Comparison of ENCODE assay signal across 13 cellular contexts in the genomic region with DNA sequence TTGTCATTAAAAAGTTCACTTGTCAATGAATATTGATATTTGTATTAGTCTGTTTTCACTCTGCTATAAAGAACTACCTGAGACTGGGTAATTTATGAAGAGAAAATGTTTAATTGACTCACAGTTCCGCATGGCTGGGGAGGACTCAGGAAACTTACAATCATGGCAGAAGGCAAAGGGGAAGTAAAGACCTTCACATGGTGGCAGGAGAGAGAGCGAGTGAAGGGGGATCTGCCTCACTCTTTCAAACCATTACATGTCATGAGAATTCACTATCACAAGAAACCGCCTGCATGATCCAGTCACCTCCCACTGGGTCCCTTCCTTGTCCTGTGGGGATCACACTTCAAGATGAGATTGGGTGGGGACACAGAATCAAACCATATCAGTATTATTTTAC. TPM values are rescaled to one million over a fixed set of nuclear protein-coding genes. Genes with fewer than 3 reads are reported as not detected.
DNase-seq lines count a peak whose midpoint lies in the region; ATAC-seq, FAIRE-seq and TF ChIP-seq lines count a peak whose summit lies in the region.
"Had no signal": no experiment of that assay in that cellular context is flagged by ENCODE, and none has a peak within 500 bp of the region (broad histone marks: within the 10 kb centered on the region; RNA-seq: fewer than 3 reads in every experiment).

No MANE protein-coding gene starts in this region.

- peak overlapping the region; percentile 80 for H3K27ac ChIP-seq in GM12878 (ENCODE audit: control insufficient read depth, insufficient read depth)
- H3K27ac ChIP-seq: HL-60, SJSA1 had no signal

- H3K9me3 ChIP-seq in GM12878 (replicated peaks; ENCODE audit: control insufficient read depth, insufficient read depth, low read length), result no peaks in the 10 kb centered on the region; the same call in 2 of the 3 replicates
- H3K9me3 ChIP-seq: SJSA1 had no signal

- SMC1A ChIA-PET in GM12878 (lab: Charles Lee; ENCODE audit: uncharacterized antibody, unreplicated experiment), result interaction anchor here (0.6 kb wide), 1 partner anchor 29 kb away, joined by 3 read pairs; no protein-coding TSS in a partner anchor

- no peak for DNase-seq in GM12878 (ENCODE audit: low read depth, low spot score)
- DNase-seq in Right ventricle myocardium inferior (ENCODE audit: missing footprints), result no peak
- DNase-seq in NCI-H1930 (lab: John Stamatoyannopoulos, UW), result no peak
- DNase-seq in posterior cingulate gyrus, result no peak
- no peak for DNase-seq in NCI-H446 (lab: John Stamatoyannopoulos, UW)
- DNase-seq: NCI-H1694 had no signal

- peaks cover 10% of the 10 kb centered on the region for H3K4me1 ChIP-seq in GM12878 (ENCODE audit: control insufficient read depth, insufficient read depth, low read length)
- H3K4me1 ChIP-seq: SJSA1 had no signal

- in situ Hi-C loops in GM12878 (cut with MboI), result no loop called here

- H3K4me2 ChIP-seq in GM12878 (ENCODE audit: control insufficient read depth, insufficient read depth), result peak overlapping the region; percentile 99

- BruUV-seq in GM12878 (replicated peaks; lab: Mats Ljungman, UMichigan), result no TSS peak

- TF ChIP-seq RAD21 in GM12878 (IDR thresholded peaks at IDR 0.05; ENCODE audit: insufficient read depth, low read depth, low read length), result no peak

- RAD21 ChIA-PET in GM12878 (lab: Charles Lee; ENCODE audit: unreplicated experiment), result no interaction called here

- no peak overlapping the region for H3K9ac ChIP-seq in GM12878 (ENCODE audit: control insufficient read depth, insufficient read depth, low read length)

- FAIRE-seq in GM12878 (lab: Jason Lieb, UNC), result peak; percentile 62
- FAIRE-seq: colon, frontal cortex had no signal

- TF ChIP-seq CTCF in GM12878 (IDR thresholded peaks at IDR 0.05 in 2 of 3, conservative IDR thresholded peaks at IDR 0.05 in 1 of 3; ENCODE audit: control insufficient read depth in 2 of 3, extremely low read depth in 1 of 3, insufficient read depth in 1 of 3, low read depth in 3 of 3, low read length in 3 of 3), result no peak

- no peaks in the 10 kb centered on the region for H3K27me3 ChIP-seq in GM12878 (replicated peaks in 1 of 2; ENCODE audit: control insufficient read depth in 2 of 2, insufficient read depth in 2 of 2, low read length in 1 of 2)
- H3K27me3 ChIP-seq: SJSA1 had no signal

- WGBS in GM12878 (ENCODE audit: insufficient coverage, insufficient replicate concordance, low lambda C conversion rate, missing lambda C conversion rate), result 7% methylated on average over 3 of the region's 3 CpGs

- TF ChIP-seq EP300 in GM12878 (IDR thresholded peaks at IDR 0.05; ENCODE audit: borderline replicate concordance in 1 of 2, control insufficient read depth in 1 of 2, low read depth in 2 of 2, low read length in 2 of 2), result no peak

- POLR2A ChIA-PET in GM12878 (lab: Charles Lee), result no interaction called here

- intact Hi-C loops in GM12878 (cut with micrococcal nuclease; ENCODE audit: unreplicated experiment), result no loop called here
- intact Hi-C loops in Right ventricle myocardium inferior (cut with DNase I), result no loop called here
- intact Hi-C loops in posterior cingulate gyrus (cut with DNase I), result no loop called here

- 0 out of 2 replicates have a peak overlapping the region, but pooled peaks have one; percentile 34 for H3K4me3 ChIP-seq in GM12878
- H3K4me3 ChIP-seq: SJSA1 had no signal

- CTCF ChIA-PET in GM12878 (lab: Yijun Ruan, JAX), result interaction anchor here (1.2 kb wide), 1 partner anchor 21 kb away, joined by 3 read pairs; no protein-coding TSS in a partner anchor

- H2AFZ ChIP-seq in GM12878 (ENCODE audit: control insufficient read depth, low read depth, low read length), result peak overlapping the region; percentile 59

- TF ChIP-seq POLR2A in GM12878 (IDR thresholded peaks at IDR 0.05; ENCODE audit: low read depth, low read length), result no peak

- H3K36me3 ChIP-seq in GM12878 (ENCODE audit: control insufficient read depth in 2 of 2, insufficient read depth in 2 of 2, low read length in 1 of 2), result peaks cover 3 to 9% of the 10 kb centered on the region in 2 experiments; a peak in 3 of 4 replicates

- H3K79me2 ChIP-seq in GM12878 (ENCODE audit: control insufficient read depth, insufficient read depth, low read length), result no peaks in the 10 kb centered on the region

- ATAC-seq in GM18519 (IDR thresholded peaks at IDR 0.05; ENCODE audit: low FRiP score, unreplicated experiment) (peak; percentile 25), GM21390 (IDR thresholded peaks at IDR 0.05; ENCODE audit: unreplicated experiment) (peak; percentile 44), HG03095 (IDR thresholded peaks at IDR 0.05; ENCODE audit: unreplicated experiment) (peak; percentile 37), GM12878 (peak; percentile 73), Right ventricle myocardium inferior (no peak)

- H4K20me1 ChIP-seq in GM12878 (ENCODE audit: control insufficient read depth, insufficient read depth), result no peaks in the 10 kb centered on the region

RNA-seq across cellular contexts. Expression of a gene that starts 27.5 kb away (rescaled TPM):
- total RNA-seq in GM12878 (2013; cell fraction: nucleolus; rRNA removed), result 20.1 and 28.6 TPM in 2 replicates
- total RNA-seq in GM12878 (2014; rRNA removed), result 7.5 and 11.7 TPM in 2 replicates
- 4.7 and 4.9 TPM in 2 replicates for total RNA-seq in GM12878 (2014; rRNA removed; fragmentation: Illumina TruSeq; extraction: Trizol)
- 13.9 and 20.1 TPM in 2 replicates for total RNA-seq in GM12878 (2021)
- 2.0 TPM for polyA plus RNA-seq in GM12878 (2011; ENCODE audit: low read depth)
- 12.6 and 12.9 TPM in 2 replicates for polyA plus RNA-seq in GM12878 (2011; rRNA removed)
- 8.7 and 12.2 TPM in 2 replicates for polyA plus RNA-seq in GM12878 (2011; cell fraction: cytosol; rRNA removed)
- polyA plus RNA-seq in GM12878 (2011; cell fraction: nucleus; rRNA removed), result 11.4 and 15.5 TPM in 2 replicates
- polyA plus RNA-seq in GM12878 (2012), result 5.6 and 8.6 TPM in 2 replicates
- 5.3 and 8.1 TPM in 2 replicates for polyA plus RNA-seq in GM12878 (2014; fragmentation: Illumina TruSeq; extraction: Trizol)
- polyA plus RNA-seq in GM12878 (2014; fragmentation: Nextera tagmentation; extraction: Ambion mirVana), result 1 to 10 TPM in 1 of 2 experiments, under 1 TPM in 1; 0.76 to 2.0 TPM
- polyA plus RNA-seq in GM12878 (2014; rRNA removed), result 17.0 and 17.9 TPM in 2 replicates
- 10 to 100 TPM; 15.0 to 16.5 TPM for polyA plus RNA-seq in GM12878 (2016; fragmentation: Nextera tagmentation; extraction: Ambion mirVana)
- 4.0 and 8.2 TPM in 2 replicates for polyA minus RNA-seq in GM12878 (2011; rRNA and poly(A)+ RNA removed)
- 5.4 and 6.4 TPM in 2 replicates for polyA minus RNA-seq in GM12878 (2011; cell fraction: cytosol; rRNA and poly(A)+ RNA removed)
- 5.0 and 7.1 TPM in 2 replicates for polyA minus RNA-seq in GM12878 (2011; cell fraction: nucleus; rRNA and poly(A)+ RNA removed)
- 3.2 TPM for total RNA-seq in Right ventricle myocardium inferior

RNA-seq across cellular contexts. Expression of a gene that starts 27.9 kb away (rescaled TPM):
- 162 and 165 TPM in 2 replicates for total RNA-seq in GM12878 (2013; cell fraction: nucleolus; rRNA removed)
- total RNA-seq in GM12878 (2014; rRNA removed), result 83.2 and 84.7 TPM in 2 replicates
- 77.2 and 83.0 TPM in 2 replicates for total RNA-seq in GM12878 (2014; rRNA removed; fragmentation: Illumina TruSeq; extraction: Trizol)
- total RNA-seq in GM12878 (2021), result 80.2 and 90.9 TPM in 2 replicates
- polyA plus RNA-seq in GM12878 (2011; ENCODE audit: low read depth), result 43.8 TPM
- polyA plus RNA-seq in GM12878 (2011; rRNA removed), result 89.9 and 94.7 TPM in 2 replicates
- polyA plus RNA-seq in GM12878 (2011; cell fraction: cytosol; rRNA removed), result 71.1 and 76.2 TPM in 2 replicates
- 169 and 184 TPM in 2 replicates for polyA plus RNA-seq in GM12878 (2011; cell fraction: nucleus; rRNA removed)
- polyA plus RNA-seq in GM12878 (2012), result 58.5 and 58.7 TPM in 2 replicates
- polyA plus RNA-seq in GM12878 (2014; fragmentation: Illumina TruSeq; extraction: Trizol), result 91.1 and 99.8 TPM in 2 replicates
- 10 to 100 TPM in 1 of 2 experiments, 1 to 10 TPM in 1; 8.0 to 10.8 TPM for polyA plus RNA-seq in GM12878 (2014; fragmentation: Nextera tagmentation; extraction: Ambion mirVana)
- 91.2 and 97.9 TPM in 2 replicates for polyA plus RNA-seq in GM12878 (2014; rRNA removed)
- 100 to 1,000 TPM; 104 to 112 TPM for polyA plus RNA-seq in GM12878 (2016; fragmentation: Nextera tagmentation; extraction: Ambion mirVana)
- polyA minus RNA-seq in GM12878 (2011; rRNA and poly(A)+ RNA removed), result 60.2 and 64.4 TPM in 2 replicates
- polyA minus RNA-seq in GM12878 (2011; cell fraction: cytosol; rRNA and poly(A)+ RNA removed), result 23.5 and 32.2 TPM in 2 replicates
- 50.4 and 83.9 TPM in 2 replicates for polyA minus RNA-seq in GM12878 (2011; cell fraction: nucleus; rRNA and poly(A)+ RNA removed)
- total RNA-seq in Right ventricle myocardium inferior, result 34.2 TPM

RNA-seq across cellular contexts. Expression of a gene that starts 52.5 kb away (rescaled TPM):
- total RNA-seq in GM12878 (2013; cell fraction: nucleolus; rRNA removed), result 184 and 188 TPM in 2 replicates
- total RNA-seq in GM12878 (2014; rRNA removed) (15.4 and 18.3 TPM in 2 replicates), GM12878 (2014; rRNA removed; fragmentation: Illumina TruSeq; extraction: Trizol) (14.4 and 18.4 TPM in 2 replicates), GM12878 (2021) (26.1 and 30.6 TPM in 2 replicates), Right ventricle myocardium inferior (13.0 TPM)
- polyA plus RNA-seq in GM12878 (2011; ENCODE audit: low read depth), result 13.0 TPM
- polyA plus RNA-seq in GM12878 (2011; rRNA removed) (8.7 and 10.5 TPM in 2 replicates), GM12878 (2014; fragmentation: Illumina TruSeq; extraction: Trizol) (18.4 and 27.5 TPM in 2 replicates), GM12878 (2014; fragmentation: Nextera tagmentation; extraction: Ambion mirVana) (1 to 10 TPM; 1.4 to 2.8 TPM), GM12878 (2014; rRNA removed) (25.8 and 28.7 TPM in 2 replicates), GM12878 (2016; fragmentation: Nextera tagmentation; extraction: Ambion mirVana) (1 to 10 TPM; 2.5 to 3.4 TPM)
- polyA plus RNA-seq in GM12878 (2011; cell fraction: cytosol; rRNA removed), result 7.8 and 8.6 TPM in 2 replicates
- 101 and 119 TPM in 2 replicates for polyA plus RNA-seq in GM12878 (2011; cell fraction: nucleus; rRNA removed)
- 23.9 and 25.8 TPM in 2 replicates for polyA plus RNA-seq in GM12878 (2012)
- 20.3 and 25.2 TPM in 2 replicates for polyA minus RNA-seq in GM12878 (2011; rRNA and poly(A)+ RNA removed)
- 11.1 and 12.5 TPM in 2 replicates for polyA minus RNA-seq in GM12878 (2011; cell fraction: cytosol; rRNA and poly(A)+ RNA removed)
- 49.2 and 70.5 TPM in 2 replicates for polyA minus RNA-seq in GM12878 (2011; cell fraction: nucleus; rRNA and poly(A)+ RNA removed)
